In genomic region chr17:4740584-4740983, GRCh38 we compare ENCODE assay signal across 14 cellular contexts. TPM values are rescaled to one million over a fixed set of nuclear protein-coding genes. Genes with fewer than 3 reads are reported as not detected.
DNase-seq lines count a peak whose midpoint lies in the region; ATAC-seq and TF ChIP-seq lines count a peak whose summit lies in the region.
"Had no signal": no experiment of that assay in that cellular context is flagged by ENCODE, and none has a peak within 500 bp of the region (broad histone marks: within the 10 kb centered on the region; RNA-seq: fewer than 3 reads in every experiment).

No MANE protein-coding gene starts in this region.

- H3K4me3 Mint-ChIP-seq in activated CD4-positive, alpha-beta T cell treated with anti-CD3 and anti-CD28 coated beads, Interleukin-2, amount 10 ng/mL, durations not matched to agents 24 days and 14 days = peak overlapping the region; percentile 85
- H3K4me3 Mint-ChIP-seq in T-helper 17 cell (peak overlapping the region; percentile 92), glutamatergic neuron (ENCODE audit: unreplicated experiment) (peak overlapping the region; percentile 68), progenitor cell of endocrine pancreas (ENCODE audit: low read depth) (peak overlapping the region; percentile 69)

- H3K9me3 ChIP-seq in T-helper 17 cell (ENCODE audit: control insufficient read depth, low read length, poor library complexity, severe bottlenecking) = no peaks in the 10 kb centered on the region

- H3K27ac Mint-ChIP-seq in activated CD4-positive, alpha-beta T cell treated with anti-CD3 and anti-CD28 coated beads, Interleukin-2, amount 10 ng/mL, durations not matched to agents 24 days and 14 days = peak overlapping the region; percentile 8
- H3K27ac Mint-ChIP-seq in T-helper 17 cell (peak overlapping the region; percentile 76), glutamatergic neuron (ENCODE audit: unreplicated experiment) (peak overlapping the region; percentile 41), progenitor cell of endocrine pancreas (no peak overlapping the region)

- DNase-seq in activated CD4-positive, alpha-beta T cell treated with anti-CD3 and anti-CD28 coated beads, Interleukin-2, amount 10 ng/mL, durations not matched to agents 24 days and 14 days = no peak
- no peak for DNase-seq in activated CD4-positive, alpha-beta T cell treated with anti-CD3 and anti-CD28 coated beads for 1 hour
- DNase-seq in T-helper 17 cell (no peak), glutamatergic neuron (no peak), progenitor cell of endocrine pancreas (ENCODE audit: low spot score, unreplicated experiment) (no peak), NCI-H2196 (lab: John Stamatoyannopoulos, UW; ENCODE audit: unreplicated experiment) (no peak)
- DNase-seq: GDM1; head of caudate nucleus; NCI-H1105; NCI-H2227 treated with DMSO at 0.1 percent for 48 hours; stimulated activated CD4-positive, alpha-beta T cell treated with anti-CD3 and anti-CD28 coated beads, Interleukin-4, amount 100 ng/mL, for 4 hours had no signal

- H3K36me3 Mint-ChIP-seq in activated CD4-positive, alpha-beta T cell treated with anti-CD3 and anti-CD28 coated beads, Interleukin-2, amount 10 ng/mL, durations not matched to agents 24 days and 14 days (ENCODE audit: low read depth) = no peaks in the 10 kb centered on the region
- H3K36me3 Mint-ChIP-seq in T-helper 17 cell (ENCODE audit: low read depth) (peaks cover 5% of the 10 kb centered on the region), glutamatergic neuron (ENCODE audit: unreplicated experiment) (peaks cover 7% of the 10 kb centered on the region), progenitor cell of endocrine pancreas (ENCODE audit: insufficient read depth) (no peaks in the 10 kb centered on the region)

- H3K27me3 Mint-ChIP-seq in activated CD4-positive, alpha-beta T cell treated with anti-CD3 and anti-CD28 coated beads, Interleukin-2, amount 10 ng/mL, durations not matched to agents 24 days and 14 days = peaks cover 39% of the 10 kb centered on the region
- H3K27me3 Mint-ChIP-seq in T-helper 17 cell (peaks cover 11% of the 10 kb centered on the region), glutamatergic neuron (ENCODE audit: unreplicated experiment) (peaks cover 32% of the 10 kb centered on the region), progenitor cell of endocrine pancreas (peaks cover 78% of the 10 kb centered on the region)

- intact Hi-C loops in activated CD4-positive, alpha-beta T cell treated with anti-CD3 and anti-CD28 coated beads, Interleukin-2, amount 10 ng/mL, durations not matched to agents 24 days and 14 days (cut with micrococcal nuclease) = no loop called here

- peaks cover 21% of the 10 kb centered on the region for H3K4me1 Mint-ChIP-seq in activated CD4-positive, alpha-beta T cell treated with anti-CD3 and anti-CD28 coated beads, Interleukin-2, amount 10 ng/mL, durations not matched to agents 24 days and 14 days
- H3K4me1 Mint-ChIP-seq in T-helper 17 cell (peaks cover 21% of the 10 kb centered on the region), glutamatergic neuron (ENCODE audit: low read depth, unreplicated experiment) (no peaks in the 10 kb centered on the region), progenitor cell of endocrine pancreas (ENCODE audit: low read depth) (peaks cover 8% of the 10 kb centered on the region)

- ATAC-seq in T-helper 17 cell = no peak
- no peak for ATAC-seq in GM21786 (IDR thresholded peaks at IDR 0.05; ENCODE audit: unreplicated experiment)
- ATAC-seq in GM21360 (IDR thresholded peaks at IDR 0.05; ENCODE audit: unreplicated experiment) = no peak

- TF ChIP-seq CTCF in glutamatergic neuron (IDR thresholded peaks at IDR 0.05; ENCODE audit: partially characterized antibody, unreplicated experiment) (no peak), progenitor cell of endocrine pancreas (IDR thresholded peaks at IDR 0.05; ENCODE audit: unreplicated experiment) (no peak)

- no peaks in the 10 kb centered on the region for H3K9me3 Mint-ChIP-seq in activated CD4-positive, alpha-beta T cell treated with anti-CD3 and anti-CD28 coated beads, Interleukin-2, amount 10 ng/mL, durations not matched to agents 24 days and 14 days
- H3K9me3 Mint-ChIP-seq in glutamatergic neuron (ENCODE audit: unreplicated experiment) = peaks cover 2% of the 10 kb centered on the region
- H3K9me3 Mint-ChIP-seq in progenitor cell of endocrine pancreas (ENCODE audit: low read depth) = no peaks in the 10 kb centered on the region

RNA-seq across cellular contexts. Expression of gene CXCL16, which starts 0.9 kb away (rescaled TPM):
- 1.8 and 2.5 TPM in 2 replicates for total RNA-seq in activated CD4-positive, alpha-beta T cell treated with anti-CD3 and anti-CD28 coated beads, Interleukin-2, amount 10 ng/mL, durations not matched to agents 24 days and 14 days
- total RNA-seq in T-helper 17 cell (10 to 100 TPM; 10.3 to 15.3 TPM), glutamatergic neuron (ENCODE audit: unreplicated experiment) (not detected), progenitor cell of endocrine pancreas (4.0 and 4.3 TPM in 2 replicates)

RNA-seq across cellular contexts. Expression of gene ZMYND15, which starts 1.0 kb away (rescaled TPM):
- not detected in 2 replicates for total RNA-seq in activated CD4-positive, alpha-beta T cell treated with anti-CD3 and anti-CD28 coated beads, Interleukin-2, amount 10 ng/mL, durations not matched to agents 24 days and 14 days
- total RNA-seq in T-helper 17 cell = 1 to 10 TPM; 1.0 to 1.6 TPM
- not detected for total RNA-seq in glutamatergic neuron (ENCODE audit: unreplicated experiment)
- 0.18 and 0.22 TPM in 2 replicates for total RNA-seq in progenitor cell of endocrine pancreas
- total RNA-seq: SK-MEL-5 had no signal

RNA-seq across cellular contexts. Expression of gene MED11, which starts 9.4 kb away (rescaled TPM):
- total RNA-seq in activated CD4-positive, alpha-beta T cell treated with anti-CD3 and anti-CD28 coated beads, Interleukin-2, amount 10 ng/mL, durations not matched to agents 24 days and 14 days = 19.1 and 20.4 TPM in 2 replicates
- total RNA-seq in T-helper 17 cell (1 to 10 TPM; 5.9 to 9.3 TPM), glutamatergic neuron (ENCODE audit: unreplicated experiment) (12.5 TPM), progenitor cell of endocrine pancreas (19.6 and 22.4 TPM in 2 replicates)

RNA-seq across cellular contexts. Expression of gene ARRB2, which starts 30.2 kb away (rescaled TPM):
- 189 and 193 TPM in 2 replicates for total RNA-seq in activated CD4-positive, alpha-beta T cell treated with anti-CD3 and anti-CD28 coated beads, Interleukin-2, amount 10 ng/mL, durations not matched to agents 24 days and 14 days
- total RNA-seq in T-helper 17 cell (100 to 1,000 TPM; 220 to 255 TPM), glutamatergic neuron (ENCODE audit: unreplicated experiment) (106 TPM), progenitor cell of endocrine pancreas (52.6 and 53.8 TPM in 2 replicates)

RNA-seq across cellular contexts. Expression of gene TM4SF5, which starts 31.1 kb away (rescaled TPM):
- not detected in 2 replicates for total RNA-seq in activated CD4-positive, alpha-beta T cell treated with anti-CD3 and anti-CD28 coated beads, Interleukin-2, amount 10 ng/mL, durations not matched to agents 24 days and 14 days
- total RNA-seq in T-helper 17 cell (not detected), glutamatergic neuron (ENCODE audit: unreplicated experiment) (not detected), progenitor cell of endocrine pancreas (0.44 and 0.57 TPM in 2 replicates)
- total RNA-seq: SK-MEL-5 had no signal
